In the genomic region with DNA sequence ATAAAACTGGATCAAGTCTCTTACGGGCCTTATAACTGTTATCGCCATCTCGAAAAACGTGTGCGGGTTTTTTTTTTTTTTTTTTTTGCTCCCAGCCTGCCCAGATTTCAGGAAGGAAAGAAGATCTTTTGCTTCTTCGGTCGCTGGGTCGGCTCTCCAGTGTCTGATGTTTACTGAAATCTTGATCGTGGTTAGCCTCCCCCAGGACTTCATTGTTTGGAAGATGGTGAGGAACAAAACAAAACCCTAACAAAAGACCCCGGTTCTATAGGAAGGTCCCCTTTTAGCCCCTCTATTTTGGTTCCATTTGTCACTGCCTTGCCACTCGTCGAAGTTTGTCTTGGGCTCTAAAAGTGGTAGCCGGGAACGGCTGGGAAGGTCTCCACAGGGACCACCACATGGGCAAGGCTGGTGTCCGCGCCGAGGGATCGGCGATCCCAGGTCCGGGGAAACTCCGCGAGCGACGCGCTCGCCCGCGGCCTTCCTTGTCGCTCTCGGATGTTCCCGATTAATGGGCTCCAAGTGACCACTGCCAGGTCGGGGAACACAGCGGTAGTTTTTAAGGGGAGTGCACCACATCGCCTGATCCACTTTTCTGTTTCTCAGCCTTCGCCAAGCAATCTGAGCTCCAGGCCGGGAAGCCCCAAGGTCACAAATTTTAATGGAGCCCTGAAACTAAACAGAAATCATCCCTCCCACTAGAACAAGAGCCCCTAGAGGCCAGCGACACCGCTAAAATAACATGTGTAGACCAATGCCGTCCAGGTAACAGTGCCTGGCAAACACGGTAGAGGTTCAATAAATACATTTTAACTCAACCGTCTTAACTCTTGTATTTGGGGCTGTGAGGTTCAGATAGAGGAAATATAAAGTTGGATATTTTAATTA, we compare ENCODE assay signal across 8 cellular contexts. TPM values are rescaled to one million over a fixed set of nuclear protein-coding genes. Genes with fewer than 3 reads are reported as not detected.
A peak's percentile ranks its signal among the peaks of the same experiment; 100 is the strongest.
DNase-seq lines count a peak whose midpoint lies in the region; ATAC-seq and TF ChIP-seq lines count a peak whose summit lies in the region.

No MANE protein-coding gene starts in this region.

- peaks cover 14 to 15% of the 10 kb centered on the region in 2 donors for H3K4me1 Mint-ChIP-seq in effector memory CD8-positive, alpha-beta T cell (ENCODE audit: low read depth in 2 of 2)
- H3K4me1 Mint-ChIP-seq in stimulated activated naive B cell treated with anti-CD40 and anti-IgM and Interleukin-4, amounts not matched to agents 10 μg/mL and 1 μg/mL and 100 μg/mL, for 72 hours = peaks cover 10 to 26% of the 10 kb centered on the region in 2 donors

- TSS peak; percentile 96 for BruUV-seq in A673 (replicated peaks; lab: Mats Ljungman, UMichigan)

- no peak overlapping the region for H3K4ac ChIP-seq in mesendoderm (ENCODE audit: low read depth, low read length)

- peak; percentile 21; the same call in 1 of the 2 replicates for TF ChIP-seq CTCF in A673 (conservative IDR thresholded peaks at IDR 0.05; ENCODE audit: low read depth, low read length)
- no peak for TF ChIP-seq CTCF in GM13976 (IDR thresholded peaks at IDR 0.05; ENCODE audit: borderline replicate concordance, control extremely low read depth, extremely low read depth, insufficient read depth, missing control alignments)

- H3K27me3 ChIP-seq in A673 (replicated peaks; ENCODE audit: insufficient read depth, low read depth, low read length, poor library complexity) (no peaks in the 10 kb centered on the region), mesendoderm (ENCODE audit: insufficient read depth, low read length, poor library complexity) (no peaks in the 10 kb centered on the region)

- H3K56ac ChIP-seq in mesendoderm (ENCODE audit: low read length) = peak overlapping the region; percentile 91

- POLR2A ChIA-PET in A673 (lab: Charles Lee; ENCODE audit: low non-redundant PET) = no interaction called here

- H3K36me3 ChIP-seq in A673 (ENCODE audit: insufficient read depth, low read length, poor library complexity, severe bottlenecking) (peaks cover 5% of the 10 kb centered on the region), mesendoderm (ENCODE audit: control insufficient read depth, insufficient read depth, low read length) (no peaks in the 10 kb centered on the region)

- peak overlapping the region; percentile 42 for H3K18ac ChIP-seq in mesendoderm (ENCODE audit: low read length)

- H3K79me1 ChIP-seq in mesendoderm (ENCODE audit: low read length) = no peaks in the 10 kb centered on the region

- H3K36me3 Mint-ChIP-seq in effector memory CD8-positive, alpha-beta T cell (ENCODE audit: insufficient read depth) = peaks cover 45% of the 10 kb centered on the region
- H3K36me3 Mint-ChIP-seq in stimulated activated naive B cell treated with anti-CD40 and anti-IgM and Interleukin-4, amounts not matched to agents 10 μg/mL and 1 μg/mL and 100 μg/mL, for 72 hours = peaks cover 24 to 32% of the 10 kb centered on the region in 2 donors

- peaks cover 5% of the 10 kb centered on the region for H3K4me1 ChIP-seq in A673 (ENCODE audit: insufficient read depth, low read length, poor library complexity, severe bottlenecking)
- H3K4me1 ChIP-seq in mesendoderm (ENCODE audit: control insufficient read depth, low read depth, low read length) = no peaks in the 10 kb centered on the region

- H2BK15ac ChIP-seq in mesendoderm (replicated peaks; ENCODE audit: low read depth) = no peak overlapping the region

- H3K27ac Mint-ChIP-seq in effector memory CD8-positive, alpha-beta T cell = peak overlapping the region; percentile 100
- H3K27ac Mint-ChIP-seq in stimulated activated naive B cell treated with anti-CD40 and anti-IgM and Interleukin-4, amounts not matched to agents 10 μg/mL and 1 μg/mL and 100 μg/mL, for 72 hours = peak overlapping the region; percentile 100

- H4K8ac ChIP-seq in mesendoderm (ENCODE audit: low read depth, low read length) = no peak overlapping the region

- H3K4me3 ChIP-seq in A673 (ENCODE audit: low read depth, low read length, poor library complexity, severe bottlenecking) = peak overlapping the region; percentile 68
- H3K4me3 ChIP-seq in mesendoderm (ENCODE audit: low read length) = peak overlapping the region; percentile 73

- H3K4me3 Mint-ChIP-seq in effector memory CD8-positive, alpha-beta T cell = peak overlapping the region; percentile 98
- peak overlapping the region; percentile 97 to 99 for H3K4me3 Mint-ChIP-seq in stimulated activated naive B cell treated with anti-CD40 and anti-IgM and Interleukin-4, amounts not matched to agents 10 μg/mL and 1 μg/mL and 100 μg/mL, for 72 hours

- no peaks in the 10 kb centered on the region for H3K9me3 ChIP-seq in A673 (ENCODE audit: low read depth, low read length, poor library complexity, severe bottlenecking)

- H3K79me2 ChIP-seq in mesendoderm (ENCODE audit: control insufficient read depth, insufficient read depth, low read length) = no peaks in the 10 kb centered on the region

- no peak overlapping the region for H2BK5ac ChIP-seq in mesendoderm (ENCODE audit: low read length)

- H3K23ac ChIP-seq in mesendoderm (ENCODE audit: low read length) = no peak overlapping the region

- no peaks in the 10 kb centered on the region for H3K9me3 Mint-ChIP-seq in effector memory CD8-positive, alpha-beta T cell
- H3K9me3 Mint-ChIP-seq in stimulated activated naive B cell treated with anti-CD40 and anti-IgM and Interleukin-4, amounts not matched to agents 10 μg/mL and 1 μg/mL and 100 μg/mL, for 72 hours = no peaks in the 10 kb centered on the region

- peak; percentile 10 for ATAC-seq in HG03135 (IDR thresholded peaks at IDR 0.05; ENCODE audit: unreplicated experiment)
- ATAC-seq in effector memory CD8-positive, alpha-beta T cell (replicated peaks) = peak; percentile 32
- peak; percentile 40 to 41 for ATAC-seq in stimulated activated naive B cell treated with anti-CD40 and anti-IgM and Interleukin-4, amounts not matched to agents 10 μg/mL and 1 μg/mL and 100 μg/mL, for 72 hours (replicated peaks)

- H3K4me2 ChIP-seq in mesendoderm (ENCODE audit: low read length) = peak overlapping the region; percentile 51

- intact Hi-C loops in A673 (cut with micrococcal nuclease; ENCODE audit: unreplicated experiment) = loop anchor here (1.0 to 5.0 kb wide), 4 partner anchors 16 to 94 kb away; no protein-coding TSS in a partner anchor

- CTCF ChIA-PET in A673 (lab: Charles Lee) = no interaction called here

- H2AK5ac ChIP-seq in mesendoderm (ENCODE audit: low read length) = no peak overlapping the region

- H2BK120ac ChIP-seq in mesendoderm (ENCODE audit: low read depth, low read length) = no peak overlapping the region

- H4K5ac ChIP-seq in mesendoderm (ENCODE audit: low read length) = no peak overlapping the region

- WGBS in mesendoderm (ENCODE audit: extremely low coverage, insufficient coverage, low lambda C conversion rate) = no CpG with 5 or more reads among the region's 41 CpGs

- no peaks in the 10 kb centered on the region for H3K27me3 Mint-ChIP-seq in effector memory CD8-positive, alpha-beta T cell
- peaks cover 11 to 13% of the 10 kb centered on the region in 2 donors for H3K27me3 Mint-ChIP-seq in stimulated activated naive B cell treated with anti-CD40 and anti-IgM and Interleukin-4, amounts not matched to agents 10 μg/mL and 1 μg/mL and 100 μg/mL, for 72 hours

- H3K9ac ChIP-seq in mesendoderm (ENCODE audit: low read length) = peak overlapping the region; percentile 86

- in situ Hi-C loops in GM13976 (cut with MboI; ENCODE audit: low sequenced_read_pairs, unreplicated experiment) = no loop called here

- DNase-seq in A673 (ENCODE audit: low spot score) (peak; percentile 75), GM13976 (ENCODE audit: low spot score) (peak; percentile 63), NCI-H774 (lab: John Stamatoyannopoulos, UW) (peak; percentile 32), mesendoderm (peak; percentile 90)
- peak; percentile 72 for DNase-seq in activated CD8-positive, alpha-beta memory T cell treated with anti-CD3 and anti-CD28 coated beads for 24 hours
- DNase-seq in effector memory CD8-positive, alpha-beta T cell = peak; percentile 36 to 51 (median 43)
- DNase-seq in stimulated activated naive B cell treated with anti-CD40 and anti-IgM and Interleukin-4, amounts not matched to agents 10 μg/mL and 1 μg/mL and 100 μg/mL, for 72 hours = peak; percentile 39

- H3K27ac ChIP-seq in A673 (ENCODE audit: low read depth, low read length, poor library complexity, severe bottlenecking) (peak overlapping the region; percentile 97), mesendoderm (ENCODE audit: low read depth, low read length) (peak overlapping the region; percentile 88)

RNA-seq across cellular contexts. Expression of gene TRIM27, which starts 27.0 kb away (rescaled TPM):
- total RNA-seq in A673 (2021) = 70.5 and 81.1 TPM in 2 replicates
- 43.4 TPM for polyA plus RNA-seq in mesendoderm (2013, experiment 1 of 2)
- 43.6 TPM for polyA plus RNA-seq in mesendoderm (2013, experiment 2 of 2)

Comparison
In these comparisons a context has a peak if more than half of its experiments do, and no peak if none do; other contexts are left out.
1. Peak in every context shown above with its lines: DNase-seq, ATAC-seq, H3K4me3 ChIP-seq and H3K27ac ChIP-seq.
2. DNase-seq: peak in every context shown above with its lines; median percentile 90 in mesendoderm; 75 in A673; 72 in activated CD8-positive, alpha-beta memory T cell treated with anti-CD3 and anti-CD28 coated beads for 24 hours; 63 in GM13976; 43 in effector memory CD8-positive, alpha-beta T cell; 39 in stimulated activated naive B cell treated with anti-CD40 and anti-IgM and Interleukin-4, amounts not matched to agents 10 μg/mL and 1 μg/mL and 100 μg/mL, for 72 hours; 32 in NCI-H774.